Comparison of ENCODE assay signal across 29 cellular contexts in the genomic region with DNA sequence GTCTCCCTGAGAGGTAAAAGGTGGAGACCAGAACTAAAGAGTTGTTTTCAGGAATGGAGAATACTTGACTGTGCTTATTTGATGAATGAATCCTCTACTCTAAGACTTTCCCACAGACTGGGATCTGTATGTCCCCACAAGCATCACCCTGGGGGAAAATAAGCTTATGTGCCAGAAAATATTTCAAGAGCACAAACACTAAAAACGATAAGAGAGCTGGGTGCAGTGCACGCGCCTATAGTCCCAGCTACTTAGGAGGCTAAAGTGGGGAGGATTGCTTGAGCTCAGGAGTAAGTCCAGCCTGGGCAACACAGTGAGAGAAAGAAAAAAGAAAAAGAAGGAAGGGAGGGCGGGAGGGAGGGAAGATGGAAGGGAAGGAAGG.
DNase-seq lines count a peak whose midpoint lies in the region; ATAC-seq, FAIRE-seq and TF ChIP-seq lines count a peak whose summit lies in the region.
"Had no signal": no experiment of that assay in that cellular context is flagged by ENCODE, and none has a peak within 500 bp of the region (broad histone marks: within the 10 kb centered on the region; RNA-seq: fewer than 3 reads in every experiment).

No MANE protein-coding gene starts in this region.

- no peaks in the 10 kb centered on the region for H3K79me1 ChIP-seq in mesendoderm (ENCODE audit: low read length)

- H3K36me3 ChIP-seq in bronchial epithelial cell (ENCODE audit: control insufficient read depth, insufficient read depth, low read length) (peaks cover 4% of the 10 kb centered on the region), mesendoderm (ENCODE audit: control insufficient read depth, insufficient read depth, low read length) (no peaks in the 10 kb centered on the region), upper lobe of right lung (peaks cover 20% of the 10 kb centered on the region)

- in situ Hi-C loops in GM13976 (cut with MboI; ENCODE audit: low sequenced_read_pairs, unreplicated experiment) = no loop called here

- peak overlapping the region; percentile 64 for H3K27ac ChIP-seq in mesendoderm (ENCODE audit: low read depth, low read length)
- H3K27ac ChIP-seq in upper lobe of right lung = no peak overlapping the region
- H3K27ac ChIP-seq: KMS-11, tibial artery had no signal

- no peaks in the 10 kb centered on the region for H3K9me3 ChIP-seq in upper lobe of right lung
- H3K9me3 ChIP-seq: MG63, tibial artery had no signal

- no peak overlapping the region for H3K4me3 Mint-ChIP-seq in activated CD4-positive, alpha-beta T cell treated with anti-CD3 and anti-CD28 coated beads, Interleukin-2, amount 10 ng/mL, durations not matched to agents 24 days and 14 days
- H3K4me3 Mint-ChIP-seq: activated T-helper 1 cell treated with anti-CD3 and anti-CD28 coated beads, Interleukin-12 subunit alpha, Interleukin-12 subunit beta, Interleukin-2, Interleukin-4 antibody, amounts not matched to agents 30 ng/mL and 10 ng/mL and 1 ng/mL, durations not matched to agents 14 hours and 24 hours and 36 hours had no signal

- intact Hi-C loops in activated CD4-positive, alpha-beta T cell treated with anti-CD3 and anti-CD28 coated beads, Interleukin-2, amount 10 ng/mL, durations not matched to agents 24 days and 14 days (cut with micrococcal nuclease) = loop anchor here (5.0 to 10.0 kb wide), 3 partner anchors 33 to 124 kb away; no protein-coding TSS in a partner anchor
- intact Hi-C loops in upper lobe of right lung (cut with DNase I) = no loop called here

- peak; percentile 47 for FAIRE-seq in bronchial epithelial cell (lab: Jason Lieb, UNC)
- FAIRE-seq: islet of Langerhans had no signal

- H3K79me2 ChIP-seq in mesendoderm (ENCODE audit: control insufficient read depth, insufficient read depth, low read length) = no peaks in the 10 kb centered on the region

- H3K4ac ChIP-seq in mesendoderm (ENCODE audit: low read depth, low read length) = no peak overlapping the region

- no peak overlapping the region for H2AK5ac ChIP-seq in mesendoderm (ENCODE audit: low read length)

- H4K5ac ChIP-seq in mesendoderm (ENCODE audit: low read length) = no peak overlapping the region

- peak overlapping the region; percentile 38 for H3K27ac Mint-ChIP-seq in activated CD4-positive, alpha-beta T cell treated with anti-CD3 and anti-CD28 coated beads, Interleukin-2, amount 10 ng/mL, durations not matched to agents 24 days and 14 days
- H3K27ac Mint-ChIP-seq: activated T-helper 1 cell treated with anti-CD3 and anti-CD28 coated beads, Interleukin-12 subunit alpha, Interleukin-12 subunit beta, Interleukin-2, Interleukin-4 antibody, amounts not matched to agents 30 ng/mL and 10 ng/mL and 1 ng/mL, durations not matched to agents 14 hours and 24 hours and 36 hours had no signal

- H3K4me1 ChIP-seq in mesendoderm (ENCODE audit: control insufficient read depth, low read depth, low read length) = no peaks in the 10 kb centered on the region
- H3K4me1 ChIP-seq in upper lobe of right lung = no peaks in the 10 kb centered on the region
- H3K4me1 ChIP-seq: tibial artery had no signal

- H3K23ac ChIP-seq in mesendoderm (ENCODE audit: low read length) = no peak overlapping the region

- no peaks in the 10 kb centered on the region for H3K27me3 ChIP-seq in bronchial epithelial cell (ENCODE audit: control insufficient read depth, insufficient read depth, low read length)
- H3K27me3 ChIP-seq in mesendoderm (ENCODE audit: insufficient read depth, low read length, poor library complexity) = no peaks in the 10 kb centered on the region
- H3K27me3 ChIP-seq in upper lobe of right lung = no peaks in the 10 kb centered on the region
- H3K27me3 ChIP-seq: MG63, tibial artery had no signal

- H3K9ac ChIP-seq in mesendoderm (ENCODE audit: low read length) = no peak overlapping the region
- H3K9ac ChIP-seq: KMS-11 had no signal

- no peak overlapping the region for H3K4me2 ChIP-seq in mesendoderm (ENCODE audit: low read length)
- H3K4me2 ChIP-seq: KMS-11 had no signal

- H2BK120ac ChIP-seq in mesendoderm (ENCODE audit: low read depth, low read length) = no peak overlapping the region

- no peak overlapping the region for H3K56ac ChIP-seq in mesendoderm (ENCODE audit: low read length)

- H3K4me3 ChIP-seq in bronchial epithelial cell (ENCODE audit: low read depth, low read length) = no peak overlapping the region
- no peak overlapping the region for H3K4me3 ChIP-seq in mesendoderm (ENCODE audit: low read length)
- H3K4me3 ChIP-seq in upper lobe of right lung = no peak overlapping the region
- H3K4me3 ChIP-seq: MG63, tibial artery had no signal

- H3K27me3 Mint-ChIP-seq in activated CD4-positive, alpha-beta T cell treated with anti-CD3 and anti-CD28 coated beads, Interleukin-2, amount 10 ng/mL, durations not matched to agents 24 days and 14 days = no peaks in the 10 kb centered on the region

- peaks cover 12% of the 10 kb centered on the region for H3K9me3 Mint-ChIP-seq in activated CD4-positive, alpha-beta T cell treated with anti-CD3 and anti-CD28 coated beads, Interleukin-2, amount 10 ng/mL, durations not matched to agents 24 days and 14 days

- no CpG with 5 or more reads among the region's 4 CpGs for whole genome bisulfite sequencing in mesendoderm (ENCODE audit: extremely low coverage, insufficient coverage, low lambda C conversion rate)

- no peak for DNase-seq in activated CD4-positive, alpha-beta T cell treated with anti-CD3 and anti-CD28 coated beads, Interleukin-2, amount 10 ng/mL, durations not matched to agents 24 days and 14 days
- no peak for DNase-seq in activated CD4-positive, alpha-beta T cell treated with anti-CD3 and anti-CD28 coated beads, Interleukin-2, amount 50 U/mL, for 4 hours
- DNase-seq in bronchial epithelial cell (ENCODE audit: low read depth) (no peak), mesendoderm (no peak), upper lobe of right lung (no peak), left lobe of liver (ENCODE audit: low spot score) (no peak), GM13976 (ENCODE audit: low spot score) (no peak)
- DNase-seq: 8988T; activated CD4-positive, alpha-beta T cell treated with anti-CD3 and anti-CD28 coated beads, Interleukin-2, amount 50 U/mL, for 48 hours; activated CD8-positive, alpha-beta memory T cell treated with anti-CD3 and anti-CD28 coated beads, Interleukin-2, amount 50 U/mL, for 4 hours; activated naive CD4-positive, alpha-beta T cell treated with Interleukin-2 at 50 U/mL for 16 hours; C1 segment of cervical spinal cord; DMS79 treated with DMSO at 0.1 percent for 48 hours; GDM1; glutamatergic neuron; left ventricle myocardium superior; MG63; NCI-H1105 treated with DMSO at 0.1 percent for 48 hours; NCI-H1930; NCI-H526 treated with DMSO at 0.1 percent for 48 hours; NK-92 treated with Interleukin-12 subunit alpha and Interleukin-12 subunit beta, amount 100 ng/mL, for 24 hours; stimulated activated CD4-positive, alpha-beta T cell treated with anti-CD3 and anti-CD28 coated beads, Interleukin-4, amount 100 ng/mL, for 24 hours; T-helper 1 cell; tibial artery had no signal

- peaks cover 53% of the 10 kb centered on the region for H3K36me3 Mint-ChIP-seq in activated CD4-positive, alpha-beta T cell treated with anti-CD3 and anti-CD28 coated beads, Interleukin-2, amount 10 ng/mL, durations not matched to agents 24 days and 14 days (ENCODE audit: low read depth)

- H2BK15ac ChIP-seq in mesendoderm (replicated peaks; ENCODE audit: low read depth) = no peak overlapping the region

- TF ChIP-seq CTCF in bronchial epithelial cell (IDR thresholded peaks at IDR 0.05; ENCODE audit: insufficient read depth, low read length, severe bottlenecking) = no peak
- no peak for TF ChIP-seq CTCF in upper lobe of right lung (IDR thresholded peaks at IDR 0.05)
- TF ChIP-seq CTCF in GM13976 (IDR thresholded peaks at IDR 0.05; ENCODE audit: borderline replicate concordance, control extremely low read depth, extremely low read depth, insufficient read depth, missing control alignments) = no peak

- peak overlapping the region; percentile 25 for H3K18ac ChIP-seq in mesendoderm (ENCODE audit: low read length)

- ATAC-seq in upper lobe of right lung (peak; percentile 51), HG03460 (IDR thresholded peaks at IDR 0.05; ENCODE audit: unreplicated experiment) (no peak), left lobe of liver (no peak)
- ATAC-seq: esophagus mucosa, left ventricle myocardium superior had no signal

- no peak overlapping the region for H2BK5ac ChIP-seq in mesendoderm (ENCODE audit: low read length)

- H3K4me1 Mint-ChIP-seq in activated CD4-positive, alpha-beta T cell treated with anti-CD3 and anti-CD28 coated beads, Interleukin-2, amount 10 ng/mL, durations not matched to agents 24 days and 14 days = peaks cover 27% of the 10 kb centered on the region

- H4K8ac ChIP-seq in mesendoderm (ENCODE audit: low read depth, low read length) = no peak overlapping the region
